In the genomic region with DNA sequence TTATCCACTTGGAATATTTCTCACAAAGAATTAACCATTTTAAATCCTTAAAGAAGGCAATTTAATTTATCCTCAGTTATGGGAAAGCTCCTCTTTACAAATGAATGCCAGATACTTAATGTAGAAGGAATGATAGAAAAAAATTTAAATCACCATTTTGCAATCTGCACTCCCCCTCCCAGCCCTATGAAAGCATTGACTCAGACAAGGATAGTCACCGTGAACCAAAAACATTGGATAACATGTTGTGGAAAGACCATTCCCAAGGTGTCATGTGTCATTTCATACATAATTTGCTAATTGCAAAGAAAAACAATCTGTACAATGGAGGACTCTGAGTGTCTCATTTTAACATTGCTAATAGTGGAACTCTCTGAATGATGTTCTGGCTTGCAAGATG, we compare ENCODE assay signal across 20 cellular contexts.
"Had no signal": no experiment of that assay in that cellular context is flagged by ENCODE, and none has a peak within 500 bp of the region (broad histone marks: within the 10 kb centered on the region; RNA-seq: fewer than 3 reads in every experiment).

No MANE protein-coding gene starts in this region.

- H3K27ac ChIP-seq: heart right ventricle, psoas muscle, right lobe of liver, spleen, testis, tibial nerve, upper lobe of right lung, vagina had no signal

- H3K4me3 ChIP-seq: heart right ventricle, psoas muscle, right lobe of liver, spleen, testis, tibial nerve, upper lobe of right lung, vagina had no signal

- H3K36me3 ChIP-seq: heart right ventricle, right lobe of liver, spleen, tibial nerve, upper lobe of right lung, vagina had no signal

- H3K4me1 ChIP-seq: psoas muscle, right lobe of liver, spleen, testis, tibial nerve, upper lobe of right lung, vagina had no signal

- DNase-seq: effector memory CD4-positive, alpha-beta T cell; heart right ventricle; hypothalamus; kidney glomerular epithelial cell; mammary epithelial cell; naive thymus-derived CD4-positive, alpha-beta T cell; nephron progenitor cell; psoas muscle; retina; right lobe of liver; spleen; stimulated activated CD4-positive, alpha-beta T cell treated with anti-CD3 and anti-CD28 coated beads, Interleukin-15, amount 100 ng/mL, for 24 hours; stimulated activated CD4-positive, alpha-beta T cell treated with anti-CD3 and anti-CD28 coated beads, Interleukin-1b, Interleukin-23, amount 100 ng/mL, for 48 hours; stimulated activated CD4-positive, alpha-beta T cell treated with anti-CD3 and anti-CD28 coated beads, Interleukin-4, amount 100 ng/mL, for 24 hours; testis; upper lobe of right lung had no signal

- ATAC-seq: esophagus mucosa; heart right ventricle; naive thymus-derived CD4-positive, alpha-beta T cell; psoas muscle; right lobe of liver; stimulated activated memory B cell treated with anti-CD40 and anti-IgM and Interleukin-4, amounts not matched to agents 10 μg/mL and 1 μg/mL and 100 μg/mL, for 72 hours; upper lobe of right lung had no signal

- H3K9me3 ChIP-seq: psoas muscle, right lobe of liver, spleen, testis, tibial nerve, upper lobe of right lung, vagina had no signal

- H3K27me3 ChIP-seq: heart right ventricle, right lobe of liver, spleen, testis, tibial nerve, upper lobe of right lung, vagina had no signal
